1 cellular context compared by ENCODE assay signal in genomic region chr2:219058541-219059374, GRCh38.
TF ChIP-seq lines count a peak whose summit lies in the region.

No MANE protein-coding gene starts in this region.

TF ChIP-seq in HepG2, 621 proteins besides CTCF, POLR2A, EP300 and RAD21 (continued from another document and continues in another):
- TF ChIP-seq HMGXB4 (CRISPR knock-in tag; IDR thresholded peaks at IDR 0.05; ENCODE audit: borderline replicate concordance in 1 of 2, low read depth in 1 of 2) (peak in 1 of 2 experiments; percentile 56; a peak in 2 of 4 replicates), SNAPC5 (CRISPR knock-in tag; IDR thresholded peaks at IDR 0.05; ENCODE audit: borderline replicate concordance) (no peak), ZNF574 (CRISPR knock-in tag; IDR thresholded peaks at IDR 0.05) (peak; percentile 73), FOXK2 (IDR thresholded peaks at IDR 0.05) (no peak), MIER3 (CRISPR knock-in tag; IDR thresholded peaks at IDR 0.05; ENCODE audit: borderline replicate concordance) (peak; percentile 29; the same call in 1 of the 2 replicates), ZFP36L2 (CRISPR knock-in tag; IDR thresholded peaks at IDR 0.05) (no peak), AGO2 (optimal IDR thresholded peaks at IDR 0.05; ENCODE audit: low read depth, low read length) (no peak), SNAI1 (CRISPR knock-in tag; IDR thresholded peaks at IDR 0.05; ENCODE audit: borderline replicate concordance) (0 out of 2 replicates have a peak, but pooled peaks have one; percentile 37), JUND (CRISPR knock-in tag; IDR thresholded peaks at IDR 0.05) (0 out of 2 replicates have a peak, but pooled peaks have one; percentile 21), KDM2A (CRISPR knock-in tag; IDR thresholded peaks at IDR 0.05; ENCODE audit: borderline replicate concordance, low read depth) (peak; percentile 63; the same call in 1 of the 2 replicates), MZF1 (CRISPR knock-in tag; IDR thresholded peaks at IDR 0.05; ENCODE audit: borderline replicate concordance) (peak; percentile 87), DR1 (CRISPR knock-in tag; IDR thresholded peaks at IDR 0.05) (no peak), HOXA3 (CRISPR knock-in tag; IDR thresholded peaks at IDR 0.05) (peak; percentile 80), NBN (conservative IDR thresholded peaks at IDR 0.05) (no peak), ZC3H13 (CRISPR knock-in tag; IDR thresholded peaks at IDR 0.05) (no peak), SMARCC2 (IDR thresholded peaks at IDR 0.05) (no peak), ZFP1 (CRISPR knock-in tag; IDR thresholded peaks at IDR 0.05) (0 out of 2 replicates have a peak, but pooled peaks have one; percentile 48), ATF5 (CRISPR knock-in tag; IDR thresholded peaks at IDR 0.05; ENCODE audit: low read depth) (no peak; the same call in 1 of the 2 replicates), CC2D1A (CRISPR knock-in tag; IDR thresholded peaks at IDR 0.05) (no peak), ZNF724P (CRISPR knock-in tag; IDR thresholded peaks at IDR 0.05; ENCODE audit: borderline replicate concordance) (no peak), ZBTB44 (CRISPR knock-in tag; IDR thresholded peaks at IDR 0.05) (no peak), ZNF446 (CRISPR knock-in tag; IDR thresholded peaks at IDR 0.05) (no peak), ZNF407 (CRISPR knock-in tag; IDR thresholded peaks at IDR 0.05; ENCODE audit: not compliant biosample characterization) (no peak)
- TF ChIP-seq, protein P1, sequence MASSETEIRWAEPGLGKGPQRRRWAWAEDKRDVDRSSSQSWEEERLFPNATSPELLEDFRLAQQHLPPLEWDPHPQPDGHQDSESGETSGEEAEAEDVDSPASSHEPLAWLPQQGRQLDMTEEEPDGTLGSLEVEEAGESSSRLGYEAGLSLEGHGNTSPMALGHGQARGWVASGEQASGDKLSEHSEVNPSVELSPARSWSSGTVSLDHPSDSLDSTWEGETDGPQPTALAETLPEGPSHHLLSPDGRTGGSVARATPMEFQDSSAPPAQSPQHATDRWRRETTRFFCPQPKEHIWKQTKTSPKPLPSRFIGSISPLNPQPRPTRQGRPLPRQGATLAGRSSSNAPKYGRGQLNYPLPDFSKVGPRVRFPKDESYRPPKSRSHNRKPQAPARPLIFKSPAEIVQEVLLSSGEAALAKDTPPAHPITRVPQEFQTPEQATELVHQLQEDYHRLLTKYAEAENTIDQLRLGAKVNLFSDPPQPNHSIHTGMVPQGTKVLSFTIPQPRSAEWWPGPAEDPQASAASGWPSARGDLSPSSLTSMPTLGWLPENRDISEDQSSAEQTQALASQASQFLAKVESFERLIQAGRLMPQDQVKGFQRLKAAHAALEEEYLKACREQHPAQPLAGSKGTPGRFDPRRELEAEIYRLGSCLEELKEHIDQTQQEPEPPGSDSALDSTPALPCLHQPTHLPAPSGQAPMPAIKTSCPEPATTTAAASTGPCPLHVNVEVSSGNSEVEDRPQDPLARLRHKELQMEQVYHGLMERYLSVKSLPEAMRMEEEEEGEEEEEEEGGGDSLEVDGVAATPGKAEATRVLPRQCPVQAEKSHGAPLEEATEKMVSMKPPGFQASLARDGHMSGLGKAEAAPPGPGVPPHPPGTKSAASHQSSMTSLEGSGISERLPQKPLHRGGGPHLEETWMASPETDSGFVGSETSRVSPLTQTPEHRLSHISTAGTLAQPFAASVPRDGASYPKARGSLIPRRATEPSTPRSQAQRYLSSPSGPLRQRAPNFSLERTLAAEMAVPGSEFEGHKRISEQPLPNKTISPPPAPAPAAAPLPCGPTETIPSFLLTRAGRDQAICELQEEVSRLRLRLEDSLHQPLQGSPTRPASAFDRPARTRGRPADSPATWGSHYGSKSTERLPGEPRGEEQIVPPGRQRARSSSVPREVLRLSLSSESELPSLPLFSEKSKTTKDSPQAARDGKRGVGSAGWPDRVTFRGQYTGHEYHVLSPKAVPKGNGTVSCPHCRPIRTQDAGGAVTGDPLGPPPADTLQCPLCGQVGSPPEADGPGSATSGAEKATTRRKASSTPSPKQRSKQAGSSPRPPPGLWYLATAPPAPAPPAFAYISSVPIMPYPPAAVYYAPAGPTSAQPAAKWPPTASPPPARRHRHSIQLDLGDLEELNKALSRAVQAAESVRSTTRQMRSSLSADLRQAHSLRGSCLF (CRISPR knock-in tag; IDR thresholded peaks at IDR 0.05; ENCODE audit: borderline replicate concordance), result no peak
- TF ChIP-seq, protein P2, sequence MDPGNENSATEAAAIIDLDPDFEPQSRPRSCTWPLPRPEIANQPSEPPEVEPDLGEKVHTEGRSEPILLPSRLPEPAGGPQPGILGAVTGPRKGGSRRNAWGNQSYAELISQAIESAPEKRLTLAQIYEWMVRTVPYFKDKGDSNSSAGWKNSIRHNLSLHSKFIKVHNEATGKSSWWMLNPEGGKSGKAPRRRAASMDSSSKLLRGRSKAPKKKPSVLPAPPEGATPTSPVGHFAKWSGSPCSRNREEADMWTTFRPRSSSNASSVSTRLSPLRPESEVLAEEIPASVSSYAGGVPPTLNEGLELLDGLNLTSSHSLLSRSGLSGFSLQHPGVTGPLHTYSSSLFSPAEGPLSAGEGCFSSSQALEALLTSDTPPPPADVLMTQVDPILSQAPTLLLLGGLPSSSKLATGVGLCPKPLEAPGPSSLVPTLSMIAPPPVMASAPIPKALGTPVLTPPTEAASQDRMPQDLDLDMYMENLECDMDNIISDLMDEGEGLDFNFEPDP (CRISPR knock-in tag; conservative IDR thresholded peaks at IDR 0.05), result no peak
- TF ChIP-seq, protein P3, sequence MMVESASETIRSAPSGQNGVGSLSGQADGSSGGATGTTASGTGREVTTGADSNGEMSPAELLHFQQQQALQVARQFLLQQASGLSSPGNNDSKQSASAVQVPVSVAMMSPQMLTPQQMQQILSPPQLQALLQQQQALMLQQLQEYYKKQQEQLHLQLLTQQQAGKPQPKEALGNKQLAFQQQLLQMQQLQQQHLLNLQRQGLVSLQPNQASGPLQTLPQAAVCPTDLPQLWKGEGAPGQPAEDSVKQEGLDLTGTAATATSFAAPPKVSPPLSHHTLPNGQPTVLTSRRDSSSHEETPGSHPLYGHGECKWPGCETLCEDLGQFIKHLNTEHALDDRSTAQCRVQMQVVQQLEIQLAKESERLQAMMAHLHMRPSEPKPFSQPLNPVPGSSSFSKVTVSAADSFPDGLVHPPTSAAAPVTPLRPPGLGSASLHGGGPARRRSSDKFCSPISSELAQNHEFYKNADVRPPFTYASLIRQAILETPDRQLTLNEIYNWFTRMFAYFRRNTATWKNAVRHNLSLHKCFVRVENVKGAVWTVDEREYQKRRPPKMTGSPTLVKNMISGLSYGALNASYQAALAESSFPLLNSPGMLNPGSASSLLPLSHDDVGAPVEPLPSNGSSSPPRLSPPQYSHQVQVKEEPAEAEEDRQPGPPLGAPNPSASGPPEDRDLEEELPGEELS (CRISPR knock-in tag; IDR thresholded peaks at IDR 0.05), result peak; percentile 83
- TF ChIP-seq, protein P4, sequence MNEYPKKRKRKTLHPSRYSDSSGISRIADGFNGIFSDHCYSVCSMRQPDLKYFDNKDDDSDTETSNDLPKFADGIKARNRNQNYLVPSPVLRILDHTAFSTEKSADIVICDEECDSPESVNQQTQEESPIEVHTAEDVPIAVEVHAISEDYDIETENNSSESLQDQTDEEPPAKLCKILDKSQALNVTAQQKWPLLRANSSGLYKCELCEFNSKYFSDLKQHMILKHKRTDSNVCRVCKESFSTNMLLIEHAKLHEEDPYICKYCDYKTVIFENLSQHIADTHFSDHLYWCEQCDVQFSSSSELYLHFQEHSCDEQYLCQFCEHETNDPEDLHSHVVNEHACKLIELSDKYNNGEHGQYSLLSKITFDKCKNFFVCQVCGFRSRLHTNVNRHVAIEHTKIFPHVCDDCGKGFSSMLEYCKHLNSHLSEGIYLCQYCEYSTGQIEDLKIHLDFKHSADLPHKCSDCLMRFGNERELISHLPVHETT (CRISPR knock-in tag; conservative IDR thresholded peaks at IDR 0.05), result no peak; the same call in 1 of the 2 replicates
